In genomic region chr11:9076661-9077060, GRCh38 we compare ENCODE assay signal across 25 cellular contexts. TPM values are rescaled to one million over a fixed set of nuclear protein-coding genes. Genes with fewer than 3 reads are reported as not detected.
"Had no signal": no experiment of that assay in that cellular context is flagged by ENCODE, and none has a peak within 500 bp of the region (broad histone marks: within the 10 kb centered on the region; RNA-seq: fewer than 3 reads in every experiment).

No MANE protein-coding gene starts in this region.

- H3K36me3 ChIP-seq: colonic mucosa, left ventricle myocardium inferior, neural progenitor cell, right atrium auricular region, tibial nerve, vagina had no signal

- H3K27ac ChIP-seq: colonic mucosa, left ventricle myocardium inferior, neural progenitor cell, right atrium auricular region, tibial nerve, vagina had no signal

- H3K27me3 ChIP-seq: colonic mucosa, dorsolateral prefrontal cortex, neural progenitor cell, right atrium auricular region, tibial nerve, vagina had no signal

- H3K4me1 ChIP-seq: colonic mucosa, right atrium auricular region had no signal

- H3K4me3 Mint-ChIP-seq: activated CD4-positive, alpha-beta T cell treated with anti-CD3 and anti-CD28 coated beads for 36 hours; activated naive CD8-positive, alpha-beta T cell treated with anti-CD3 and anti-CD28 coated beads for 36 hours; effector memory CD8-positive, alpha-beta T cell; mesothelial cell of epicardium; naive thymus-derived CD8-positive, alpha-beta T cell; neural progenitor cell; stimulated activated naive CD8-positive, alpha-beta T cell treated with anti-CD3 and anti-CD28 coated beads, Interleukin-15, Interleukin-2, amounts not matched to agents 100 ng/mL and 50 ng/mL, for 24 hours had no signal

- FAIRE-seq: astrocyte, endothelial cell of umbilical vein had no signal

- H3K9me3 Mint-ChIP-seq: activated naive CD8-positive, alpha-beta T cell treated with anti-CD3 and anti-CD28 coated beads for 36 hours; effector memory CD8-positive, alpha-beta T cell; naive thymus-derived CD8-positive, alpha-beta T cell; stimulated activated naive CD8-positive, alpha-beta T cell treated with anti-CD3 and anti-CD28 coated beads, Interleukin-15, Interleukin-2, amounts not matched to agents 100 ng/mL and 50 ng/mL, for 24 hours had no signal

- H3K36me3 Mint-ChIP-seq: activated naive CD8-positive, alpha-beta T cell treated with anti-CD3 and anti-CD28 coated beads for 36 hours; mesothelial cell of epicardium; naive thymus-derived CD8-positive, alpha-beta T cell; neural progenitor cell had no signal

- H3K27ac Mint-ChIP-seq: activated CD4-positive, alpha-beta T cell treated with anti-CD3 and anti-CD28 coated beads for 36 hours; activated naive CD8-positive, alpha-beta T cell treated with anti-CD3 and anti-CD28 coated beads for 36 hours; effector memory CD8-positive, alpha-beta T cell; mesothelial cell of epicardium; neural progenitor cell; progenitor cell of endocrine pancreas; stimulated activated naive CD8-positive, alpha-beta T cell treated with anti-CD3 and anti-CD28 coated beads, Interleukin-15, Interleukin-2, amounts not matched to agents 100 ng/mL and 50 ng/mL, for 24 hours had no signal

- H3K4me3 ChIP-seq: colonic mucosa, dorsolateral prefrontal cortex, left ventricle myocardium inferior, neural progenitor cell, right atrium auricular region, tibial nerve, vagina had no signal

- DNase-seq: activated CD4-positive, alpha-beta T cell treated with anti-CD3 and anti-CD28 coated beads for 36 hours; activated CD4-positive, alpha-beta T cell treated with anti-CD3 and anti-CD28 coated beads, Interleukin-2, amount 50 U/mL, for 4 hours; activated naive CD4-positive, alpha-beta T cell treated with Interleukin-2 at 50 U/mL for 16 hours; activated naive CD8-positive, alpha-beta T cell treated with anti-CD3 and anti-CD28 coated beads for 36 hours; activated T-cell treated with anti-CD3 and anti-CD28 coated beads, Interleukin-2, amount 50 U/mL, for 48 hours; colonic mucosa; dorsolateral prefrontal cortex; effector memory CD8-positive, alpha-beta T cell; kidney glomerular epithelial cell; left ventricle myocardium inferior; naive thymus-derived CD8-positive, alpha-beta T cell; stimulated activated CD4-positive, alpha-beta T cell treated with anti-CD3 and anti-CD28 coated beads, Interleukin-12 subunit alpha, Interleukin-12 subunit beta, amount 100 ng/mL, for 4 hours; stimulated activated CD4-positive, alpha-beta T cell treated with anti-CD3 and anti-CD28 coated beads, Interleukin-4, amount 100 ng/mL, for 4 hours; T-helper 9 cell had no signal

- H3K9me3 ChIP-seq: colonic mucosa, left ventricle myocardium inferior, right atrium auricular region, tibial nerve, vagina had no signal

- H3K4me1 Mint-ChIP-seq: naive thymus-derived CD8-positive, alpha-beta T cell had no signal

RNA-seq across cellular contexts. Expression of gene SCUBE2, which starts 14.7 kb away (rescaled TPM):
- total RNA-seq: activated CD4-positive, alpha-beta T cell treated with anti-CD3 and anti-CD28 coated beads for 36 hours; activated CD8-positive, alpha-beta memory T cell treated with anti-CD3 and anti-CD28 coated beads for 36 hours; activated naive CD8-positive, alpha-beta T cell treated with anti-CD3 and anti-CD28 coated beads for 36 hours; T-helper 1 cell treated with Interleukin-12 subunit alpha and Interleukin-12 subunit beta and Interleukin-4 antibody, amounts not matched to agents 30 ng/mL and 1 ng/mL, for 36 hours had no signal
